ENCODE assay signal across 18 cellular contexts in genomic region chr2:141348481-141348880, GRCh38.
A peak's percentile ranks its signal among the peaks of the same experiment; 100 is the strongest.
DNase-seq lines count a peak whose midpoint lies in the region; ATAC-seq and TF ChIP-seq lines count a peak whose summit lies in the region.
"Had no signal": no experiment of that assay in that cellular context is flagged by ENCODE, and none has a peak within 500 bp of the region (broad histone marks: within the 10 kb centered on the region; RNA-seq: fewer than 3 reads in every experiment).

No MANE protein-coding gene starts in this region.

- H3K9me3 ChIP-seq in mucosa of descending colon: no peaks in the 10 kb centered on the region
- H3K9me3 ChIP-seq: A549 had no signal

- H3K4me3 ChIP-seq in foreskin fibroblast (ENCODE audit: low read depth in 1 of 2, low read length in 2 of 2): no peak overlapping the region
- no peak overlapping the region for H3K4me3 ChIP-seq in mucosa of descending colon
- H3K4me3 ChIP-seq: A549, K562 had no signal

- DNase-seq in ELR (ENCODE audit: low read depth): peak; percentile 58
- peak; percentile 42 to 82 for DNase-seq in foreskin fibroblast
- DNase-seq in mucosa of descending colon: no peak
- no peak for DNase-seq in NCI-H345 treated with DMSO at 0.1 percent for 48 hours (lab: John Stamatoyannopoulos, UW; ENCODE audit: unreplicated experiment)
- no peak for DNase-seq in NCI-H1694 treated with DMSO at 0.1 percent for 48 hours (lab: John Stamatoyannopoulos, UW)
- DNase-seq: AML-193; H7; MV-4-11; NCI-H1417; NCI-H1930; NCI-H446; NK-92 treated with Interleukin-12 subunit alpha and Interleukin-12 subunit beta, amount 100 ng/mL, for 24 hours; OCI-M1; SHP77 treated with DMSO at 0.1 percent for 48 hours had no signal

- ATAC-seq in SK-N-SH treated with all-trans-retinoic acid at 6 μM for 48 hours (peak; percentile 70; the same call in 2 of the 3 replicates), esophagus mucosa (peak; percentile 60), mucosa of descending colon (no peak)
- ATAC-seq: A549, K562 had no signal

- intact Hi-C loops in mucosa of descending colon (cut with DNase I, micrococcal nuclease): no loop called here

- no peaks in the 10 kb centered on the region for H3K36me3 ChIP-seq in mucosa of descending colon (ENCODE audit: low read depth)

- no peaks in the 10 kb centered on the region for H3K4me1 ChIP-seq in mucosa of descending colon (ENCODE audit: low read depth)
- H3K4me1 ChIP-seq: A549 had no signal

- TF ChIP-seq CTCF in foreskin fibroblast (IDR thresholded peaks at IDR 0.05; ENCODE audit: low read depth, low read length): no peak
- TF ChIP-seq CTCF in mucosa of descending colon (IDR thresholded peaks at IDR 0.05): no peak

TF ChIP-seq in SK-N-SH treated with all-trans-retinoic acid at 6 μM for 48 hours, 23 proteins besides CTCF, POLR2A, EP300 and RAD21:
- TF ChIP-seq TSHZ2 (CRISPR knock-in tag; IDR thresholded peaks at IDR 0.05) (no peak), RARB (CRISPR knock-in tag; IDR thresholded peaks at IDR 0.05) (no peak), PPARA (CRISPR knock-in tag; IDR thresholded peaks at IDR 0.05; ENCODE audit: borderline replicate concordance) (no peak), ARNTL (CRISPR knock-in tag; IDR thresholded peaks at IDR 0.05; ENCODE audit: borderline replicate concordance, low read depth) (no peak), SNAI2 (CRISPR knock-in tag; IDR thresholded peaks at IDR 0.05) (no peak), GLIS3 (CRISPR knock-in tag; IDR thresholded peaks at IDR 0.05) (no peak), ZNF70 (CRISPR knock-in tag; IDR thresholded peaks at IDR 0.05) (no peak), TCF4 (CRISPR knock-in tag; IDR thresholded peaks at IDR 0.05; ENCODE audit: borderline replicate concordance) (no peak), ZFP3 (CRISPR knock-in tag; IDR thresholded peaks at IDR 0.05) (no peak), CSRNP3 (CRISPR knock-in tag; IDR thresholded peaks at IDR 0.05) (no peak), CREB5 (CRISPR knock-in tag; IDR thresholded peaks at IDR 0.05; ENCODE audit: low read depth) (no peak), POU6F1 (CRISPR knock-in tag; IDR thresholded peaks at IDR 0.05; ENCODE audit: borderline replicate concordance, low read depth) (no peak), ZC3H10 (CRISPR knock-in tag; IDR thresholded peaks at IDR 0.05) (no peak), ISL1 (CRISPR knock-in tag; IDR thresholded peaks at IDR 0.05) (no peak), TOX (CRISPR knock-in tag; IDR thresholded peaks at IDR 0.05; ENCODE audit: borderline replicate concordance) (no peak), ZNF565 (CRISPR knock-in tag; conservative IDR thresholded peaks at IDR 0.05; ENCODE audit: low read depth) (no peak), BACH2 (CRISPR knock-in tag; IDR thresholded peaks at IDR 0.05; ENCODE audit: borderline replicate concordance) (no peak), ZFP30 (CRISPR knock-in tag; IDR thresholded peaks at IDR 0.05) (no peak), PATZ1 (CRISPR knock-in tag; IDR thresholded peaks at IDR 0.05; ENCODE audit: borderline replicate concordance) (no peak)

Comparison
In these comparisons a context has a peak if more than half of its experiments do, and no peak if none do; other contexts are left out.
1. DNase-seq: peak in ELR (single experiment) and foreskin fibroblast (2 of 2); none in mucosa of descending colon (0 of 3), NCI-H345 treated with DMSO at 0.1 percent for 48 hours (single experiment) and NCI-H1694 treated with DMSO at 0.1 percent for 48 hours (single experiment).